In the genomic region with DNA sequence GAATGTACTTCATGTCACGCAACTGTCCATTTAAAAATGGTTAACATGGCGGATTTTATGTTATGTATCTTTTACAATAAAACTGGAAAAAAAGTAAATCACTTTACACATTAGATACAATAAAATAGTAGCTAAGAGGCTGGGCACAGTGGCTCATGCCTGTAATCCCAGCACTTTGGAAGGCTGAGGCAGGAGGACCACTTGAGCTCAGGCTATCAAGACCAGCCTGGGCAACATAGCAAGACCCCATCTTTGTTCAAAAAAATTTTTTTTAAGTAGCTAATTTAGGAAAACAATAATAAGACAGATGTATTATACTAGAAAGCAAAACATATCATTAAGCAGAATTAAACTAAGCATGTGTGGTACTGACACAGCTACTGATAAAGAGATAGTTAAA, we compare ENCODE assay signal across 23 cellular contexts. TPM values are rescaled to one million over a fixed set of nuclear protein-coding genes. Genes with fewer than 3 reads are reported as not detected.
"Had no signal": no experiment of that assay in that cellular context is flagged by ENCODE, and none has a peak within 500 bp of the region (broad histone marks: within the 10 kb centered on the region; RNA-seq: fewer than 3 reads in every experiment).

No MANE protein-coding gene starts in this region.

- H3K9me3 Mint-ChIP-seq: IgD-negative memory B cell had no signal

- H3K4me3 ChIP-seq: MG63, SJSA1, SK-N-MC had no signal

- H3K27me3 ChIP-seq: MG63, SJSA1 had no signal

- H3K27ac ChIP-seq: SJSA1, SK-N-MC had no signal

- FAIRE-seq: RCC 7860 had no signal

- H3K27ac Mint-ChIP-seq: IgD-negative memory B cell had no signal

- DNase-seq: KBM-7, MG63, NCI-H1092, NCI-H1105 treated with DMSO at 0.1 percent for 48 hours, NCI-H1417 treated with DMSO at 0.1 percent for 48 hours, NCI-H187, NCI-H2029, NCI-H2081 treated with DMSO at 0.1 percent for 48 hours, NCI-H2171, NCI-H226, NCI-H446, NCI-H510A, NCI-H524 treated with DMSO at 0.1 percent for 48 hours, NCI-H69, NCI-H774, Right ventricle myocardium superior, RPMI8226, SIG-M5 had no signal

- H3K4me3 Mint-ChIP-seq: IgD-negative memory B cell had no signal

- H3K9me3 ChIP-seq: MG63, SJSA1 had no signal

- H3K27me3 Mint-ChIP-seq: IgD-negative memory B cell had no signal

- H3K4me1 ChIP-seq: SJSA1 had no signal

RNA-seq across cellular contexts. Expression of a gene that starts 23.1 kb away (rescaled TPM):
- total RNA-seq: LHCN-M2, SJSA1 had no signal
- polyA plus RNA-seq: IgD-negative memory B cell had no signal
